Comparison of ENCODE assay signal across 11 cellular contexts in the genomic region with DNA sequence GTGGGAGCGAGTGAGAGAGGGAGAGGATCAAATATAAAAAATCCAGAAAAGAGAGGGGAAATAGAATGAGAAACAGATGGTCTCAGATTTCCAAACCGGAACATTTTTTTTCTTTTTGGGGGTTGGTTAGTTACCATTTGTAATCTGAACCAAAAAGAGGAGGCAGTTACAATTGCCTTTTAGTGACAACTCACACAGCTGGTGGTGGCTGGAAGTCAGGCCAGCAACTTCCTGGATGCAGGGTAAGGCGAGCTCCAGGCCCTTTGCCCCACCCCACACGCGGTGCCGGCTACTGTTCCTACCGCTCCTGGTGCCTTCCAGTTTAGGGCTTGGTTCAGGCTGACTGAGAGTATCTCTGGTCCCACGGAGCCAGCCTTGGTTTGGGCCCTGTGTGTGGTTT. TPM values are rescaled to one million over a fixed set of nuclear protein-coding genes. Genes with fewer than 3 reads are reported as not detected.
DNase-seq lines count a peak whose midpoint lies in the region; ATAC-seq, FAIRE-seq and TF ChIP-seq lines count a peak whose summit lies in the region.
"Had no signal": no experiment of that assay in that cellular context is flagged by ENCODE, and none has a peak within 500 bp of the region (broad histone marks: within the 10 kb centered on the region; RNA-seq: fewer than 3 reads in every experiment).

No MANE protein-coding gene starts in this region.

- POLR2A ChIA-PET in HEK293T (lab: Yijun Ruan, JAX), result no interaction called here

- peaks cover 48% of the 10 kb centered on the region for H3K4me1 Mint-ChIP-seq in HFFc6 (ENCODE audit: low read depth)
- H3K4me1 Mint-ChIP-seq in astrocyte (ENCODE audit: low read depth, unreplicated experiment), result peaks cover 5% of the 10 kb centered on the region
- peaks cover 11% of the 10 kb centered on the region for H3K4me1 Mint-ChIP-seq in activated T-cell treated with anti-CD3 and anti-CD28 coated beads, Interleukin-2, amount 50 U/mL, for 24 hours (ENCODE audit: low read depth)

- H3K4me3 ChIP-seq in AG10803 (ENCODE audit: low read length) (no peak overlapping the region), astrocyte (ENCODE audit: insufficient read depth, low read depth, low read length) (no peak overlapping the region), lower lobe of right lung (no peak overlapping the region)
- H3K4me3 ChIP-seq: thoracic aorta had no signal

- H3K9me3 Mint-ChIP-seq in HFFc6 (no peaks in the 10 kb centered on the region), astrocyte (ENCODE audit: unreplicated experiment) (no peaks in the 10 kb centered on the region)
- H3K9me3 Mint-ChIP-seq in activated T-cell treated with anti-CD3 and anti-CD28 coated beads, Interleukin-2, amount 50 U/mL, for 24 hours, result no peaks in the 10 kb centered on the region
- H3K9me3 Mint-ChIP-seq: T-helper 1 cell treated with Interleukin-12 subunit alpha and Interleukin-12 subunit beta and Interleukin-4 antibody, amounts not matched to agents 30 μg/mL and 1 μg/mL, for 36 hours had no signal

- peak overlapping the region; percentile 58 for H3K9ac ChIP-seq in astrocyte (ENCODE audit: low read length)

- peak overlapping the region; percentile 79 for H2AFZ ChIP-seq in astrocyte (ENCODE audit: low read depth, low read length)

- H3K4me2 ChIP-seq in astrocyte (ENCODE audit: low read length), result peak overlapping the region; percentile 42

- intact Hi-C loops in lower lobe of right lung (cut with DNase I), result loop anchor here (10.0 kb wide), 1 partner anchor 220 kb away; no protein-coding TSS in a partner anchor

- peak overlapping the region; percentile 80 for H3K27ac Mint-ChIP-seq in HFFc6
- H3K27ac Mint-ChIP-seq in astrocyte (ENCODE audit: unreplicated experiment), result peak overlapping the region; percentile 62
- no peak overlapping the region for H3K27ac Mint-ChIP-seq in activated T-cell treated with anti-CD3 and anti-CD28 coated beads, Interleukin-2, amount 50 U/mL, for 24 hours
- H3K27ac Mint-ChIP-seq: T-helper 1 cell treated with Interleukin-12 subunit alpha and Interleukin-12 subunit beta and Interleukin-4 antibody, amounts not matched to agents 30 μg/mL and 1 μg/mL, for 36 hours had no signal

- no peak for ATAC-seq in lower lobe of right lung

- CTCF ChIA-PET in HEK293T (lab: Yijun Ruan, JAX), result interaction anchor here (1.5 kb wide), 1 partner anchor 146 kb away, joined by 3 read pairs; no protein-coding TSS in a partner anchor

- no peaks in the 10 kb centered on the region for H3K79me2 ChIP-seq in astrocyte (ENCODE audit: insufficient read depth, low read length)

- H4K20me1 ChIP-seq in astrocyte (ENCODE audit: insufficient read depth, low read length), result no peaks in the 10 kb centered on the region

- peaks cover 5% of the 10 kb centered on the region for H3K4me1 ChIP-seq in astrocyte (ENCODE audit: insufficient read depth, low read length)
- H3K4me1 ChIP-seq in lower lobe of right lung, result no peaks in the 10 kb centered on the region

- in situ Hi-C loops in GM13976 (cut with MboI; ENCODE audit: low sequenced_read_pairs, unreplicated experiment), result loop anchor here (10.0 kb wide), 1 partner anchor 120 kb away; no protein-coding TSS in a partner anchor

- no peak for TF ChIP-seq CTCF in AG10803 (conservative IDR thresholded peaks at IDR 0.05; ENCODE audit: low read length)
- TF ChIP-seq CTCF in HFFc6 (IDR thresholded peaks at IDR 0.05), result no peak
- no peak for TF ChIP-seq CTCF in astrocyte (IDR thresholded peaks at IDR 0.05; ENCODE audit: insufficient read depth, low read depth, low read length)
- no peak for TF ChIP-seq CTCF in lower lobe of right lung (IDR thresholded peaks at IDR 0.05)
- no peak for TF ChIP-seq CTCF in GM13976 (IDR thresholded peaks at IDR 0.05; ENCODE audit: borderline replicate concordance, control extremely low read depth, extremely low read depth, insufficient read depth, missing control alignments)

- H3K27me3 Mint-ChIP-seq in HFFc6 (ENCODE audit: insufficient read depth), result peaks cover 1% of the 10 kb centered on the region; the same call in 1 of the 2 replicates
- H3K27me3 Mint-ChIP-seq in astrocyte (ENCODE audit: low read depth, unreplicated experiment), result no peaks in the 10 kb centered on the region
- no peaks in the 10 kb centered on the region for H3K27me3 Mint-ChIP-seq in activated T-cell treated with anti-CD3 and anti-CD28 coated beads, Interleukin-2, amount 50 U/mL, for 24 hours

- peak overlapping the region; percentile 32; the same call in 1 of the 2 replicates for H3K4me3 Mint-ChIP-seq in HFFc6
- no peak overlapping the region for H3K4me3 Mint-ChIP-seq in astrocyte (ENCODE audit: unreplicated experiment)
- no peak overlapping the region for H3K4me3 Mint-ChIP-seq in activated T-cell treated with anti-CD3 and anti-CD28 coated beads, Interleukin-2, amount 50 U/mL, for 24 hours
- H3K4me3 Mint-ChIP-seq: T-helper 1 cell treated with Interleukin-12 subunit alpha and Interleukin-12 subunit beta and Interleukin-4 antibody, amounts not matched to agents 30 μg/mL and 1 μg/mL, for 36 hours had no signal

- no peaks in the 10 kb centered on the region for H3K27me3 ChIP-seq in astrocyte (ENCODE audit: insufficient read depth, low read length)
- no peaks in the 10 kb centered on the region for H3K27me3 ChIP-seq in lower lobe of right lung (ENCODE audit: low read depth)

- no peaks in the 10 kb centered on the region for H3K9me3 ChIP-seq in astrocyte (ENCODE audit: insufficient read depth, low read depth, low read length)
- no peaks in the 10 kb centered on the region for H3K9me3 ChIP-seq in lower lobe of right lung
- H3K9me3 ChIP-seq: thoracic aorta had no signal

- peak; percentile 58 for DNase-seq in AG10803 (ENCODE audit: low read depth)
- DNase-seq in HFFc6, result peak; percentile 47
- DNase-seq in astrocyte (ENCODE audit: low read depth), result peak; percentile 44
- peak; percentile 49 for DNase-seq in lower lobe of right lung
- DNase-seq in GM13976 (ENCODE audit: low spot score), result no peak
- no peak for DNase-seq in HEK293T (ENCODE audit: extremely low spot score)
- no peak for DNase-seq in activated CD4-positive, CD25-positive, alpha-beta regulatory T cell (lab: John Stamatoyannopoulos, UW)
- DNase-seq in activated T-cell treated with anti-CD3 and anti-CD28 coated beads, Interleukin-2, amount 50 U/mL, for 24 hours, result no peak
- DNase-seq: NCI-H2227 treated with DMSO at 0.1 percent for 48 hours had no signal

- H3K36me3 ChIP-seq in astrocyte (ENCODE audit: insufficient read depth, low read length) (no peaks in the 10 kb centered on the region), lower lobe of right lung (no peaks in the 10 kb centered on the region)
- H3K36me3 ChIP-seq: thoracic aorta had no signal

- FAIRE-seq in astrocyte (lab: Jason Lieb, UNC), result no peak

- peak overlapping the region; percentile 52 for H3K27ac ChIP-seq in astrocyte (ENCODE audit: low read depth, low read length)
- no peak overlapping the region for H3K27ac ChIP-seq in lower lobe of right lung
- H3K27ac ChIP-seq: thoracic aorta had no signal

- H3K36me3 Mint-ChIP-seq in HFFc6 (ENCODE audit: low read depth), result no peaks in the 10 kb centered on the region
- no peaks in the 10 kb centered on the region for H3K36me3 Mint-ChIP-seq in astrocyte (ENCODE audit: low read depth, unreplicated experiment)
- no peaks in the 10 kb centered on the region for H3K36me3 Mint-ChIP-seq in activated T-cell treated with anti-CD3 and anti-CD28 coated beads, Interleukin-2, amount 50 U/mL, for 24 hours (ENCODE audit: low read depth)

TF ChIP-seq in HEK293T, 16 proteins besides CTCF, POLR2A, EP300 and RAD21:
- TF ChIP-seq, protein P1, sequence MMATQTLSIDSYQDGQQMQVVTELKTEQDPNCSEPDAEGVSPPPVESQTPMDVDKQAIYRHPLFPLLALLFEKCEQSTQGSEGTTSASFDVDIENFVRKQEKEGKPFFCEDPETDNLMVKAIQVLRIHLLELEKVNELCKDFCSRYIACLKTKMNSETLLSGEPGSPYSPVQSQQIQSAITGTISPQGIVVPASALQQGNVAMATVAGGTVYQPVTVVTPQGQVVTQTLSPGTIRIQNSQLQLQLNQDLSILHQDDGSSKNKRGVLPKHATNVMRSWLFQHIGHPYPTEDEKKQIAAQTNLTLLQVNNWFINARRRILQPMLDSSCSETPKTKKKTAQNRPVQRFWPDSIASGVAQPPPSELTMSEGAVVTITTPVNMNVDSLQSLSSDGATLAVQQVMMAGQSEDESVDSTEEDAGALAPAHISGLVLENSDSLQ (IDR thresholded peaks at IDR 0.05), result no peak

RNA-seq across cellular contexts. Expression of a gene that starts 21.0 kb away (rescaled TPM):
- 10 to 100 TPM; 44.6 to 60.4 (median 52.9) TPM for total RNA-seq in HFFc6 (2021; fragmentation: NEBNext Ultra II Directional; extraction: Animal tissue kit (Norgen Biotek cat#: 25700))
- total RNA-seq in astrocyte (62.1 and 64.0 TPM in 2 replicates), lower lobe of right lung (64.7 TPM)

Comparison
In these comparisons a context has a peak if more than half of its experiments do, and no peak if none do; other contexts are left out.
1. DNase-seq: peak in AG10803 (single experiment), HFFc6 (single experiment), astrocyte (single experiment) and lower lobe of right lung (single experiment); none in GM13976 (single experiment), HEK293T (single experiment), activated CD4-positive, CD25-positive, alpha-beta regulatory T cell (0 of 4) and activated T-cell treated with anti-CD3 and anti-CD28 coated beads, Interleukin-2, amount 50 U/mL, for 24 hours (single experiment).